In genomic region chr1:233790662-233791371, GRCh38 we compare ENCODE assay signal across 9 cellular contexts.
A peak's percentile ranks its signal among the peaks of the same experiment; 100 is the strongest.
DNase-seq lines count a peak whose midpoint lies in the region; ATAC-seq and TF ChIP-seq lines count a peak whose summit lies in the region.
"Had no signal": no experiment of that assay in that cellular context is flagged by ENCODE, and none has a peak within 500 bp of the region (broad histone marks: within the 10 kb centered on the region; RNA-seq: fewer than 3 reads in every experiment).

No MANE protein-coding gene starts in this region.

- H3K9ac ChIP-seq in Loucy (ENCODE audit: low read depth, low read length, poor library complexity, severe bottlenecking) = no peak overlapping the region
- H3K9ac ChIP-seq: BLaER1 treated with 17β-estradiol and CSF1 and Interleukin-3, amounts not matched to agents 10 nM and 100 nM had no signal

- H3K27ac ChIP-seq in hepatocyte = no peak overlapping the region
- H3K27ac ChIP-seq: BLaER1 treated with 17β-estradiol and CSF1 and Interleukin-3, amounts not matched to agents 10 nM and 100 nM had no signal

- H2AFZ ChIP-seq in Loucy (ENCODE audit: low read length) (no peak overlapping the region), hepatocyte (no peak overlapping the region)

- H3K36me3 ChIP-seq in H7 (replicated peaks; ENCODE audit: control insufficient read depth, insufficient read depth, low read length) (no peaks in the 10 kb centered on the region), Loucy (ENCODE audit: insufficient read depth, low read length) (no peaks in the 10 kb centered on the region), hepatocyte (replicated peaks; ENCODE audit: insufficient read depth, low read depth) (no peaks in the 10 kb centered on the region)
- H3K36me3 ChIP-seq: BLaER1 treated with 17β-estradiol and CSF1 and Interleukin-3, amounts not matched to agents 10 nM and 100 nM had no signal

- no peak overlapping the region for H3K4me3 ChIP-seq in H7 (ENCODE audit: insufficient read depth, low read depth, low read length)
- no peak overlapping the region for H3K4me3 ChIP-seq in Loucy (ENCODE audit: low read length, poor library complexity, severe bottlenecking)
- no peak overlapping the region for H3K4me3 ChIP-seq in hepatocyte
- H3K4me3 ChIP-seq: BLaER1 treated with 17β-estradiol and CSF1 and Interleukin-3, amounts not matched to agents 10 nM and 100 nM had no signal

- H3K9me3 ChIP-seq in Loucy (ENCODE audit: insufficient read depth, low read depth, low read length) (no peaks in the 10 kb centered on the region), hepatocyte (ENCODE audit: low read depth) (no peaks in the 10 kb centered on the region)

- H3K79me2 ChIP-seq in Loucy (ENCODE audit: insufficient read depth, low read length) (no peaks in the 10 kb centered on the region), hepatocyte (no peaks in the 10 kb centered on the region)

- H3K27me3 ChIP-seq in H7 (ENCODE audit: control insufficient read depth, insufficient read depth, low read length) (no peaks in the 10 kb centered on the region), Loucy (ENCODE audit: insufficient read depth, low read length, poor library complexity, severe bottlenecking) (no peaks in the 10 kb centered on the region), hepatocyte (no peaks in the 10 kb centered on the region)
- H3K27me3 ChIP-seq: BLaER1 treated with 17β-estradiol and CSF1 and Interleukin-3, amounts not matched to agents 10 nM and 100 nM had no signal

- H3F3A ChIP-seq in Loucy (ENCODE audit: low read depth) = no peaks in the 10 kb centered on the region

- TF ChIP-seq CTCF in Loucy (conservative IDR thresholded peaks at IDR 0.05; ENCODE audit: low read length) (peak; percentile 98), hepatocyte (IDR thresholded peaks at IDR 0.05; ENCODE audit: poor library complexity) (peak; percentile 89)

- no peaks in the 10 kb centered on the region for H3K4me1 ChIP-seq in Loucy (ENCODE audit: insufficient read depth, low read length, poor library complexity, severe bottlenecking)
- H3K4me1 ChIP-seq in hepatocyte (ENCODE audit: insufficient read depth) = no peaks in the 10 kb centered on the region
- H3K4me1 ChIP-seq: BLaER1 treated with 17β-estradiol and CSF1 and Interleukin-3, amounts not matched to agents 10 nM and 100 nM had no signal

- 53% methylated on average over 8 of the region's 8 CpGs for WGBS in hepatocyte (ENCODE audit: low lambda C conversion rate, missing lambda C conversion rate)

- no peaks in the 10 kb centered on the region for H4K20me1 ChIP-seq in Loucy (ENCODE audit: insufficient read depth, low read length, poor library complexity, severe bottlenecking)
- no peaks in the 10 kb centered on the region for H4K20me1 ChIP-seq in hepatocyte (ENCODE audit: insufficient read depth, poor library complexity, severe bottlenecking)
- H4K20me1 ChIP-seq: BLaER1 treated with 17β-estradiol and CSF1 and Interleukin-3, amounts not matched to agents 10 nM and 100 nM had no signal

- H3K9me2 ChIP-seq in Loucy (replicated peaks; ENCODE audit: low read depth, low read length) = no peaks in the 10 kb centered on the region
- no peaks in the 10 kb centered on the region for H3K9me2 ChIP-seq in hepatocyte (replicated peaks; ENCODE audit: insufficient read depth)

- ATAC-seq in sciatic nerve = peak; percentile 78

- peak; percentile 1 for DNase-seq in NK-92 treated with Interleukin-12 subunit alpha and Interleukin-12 subunit beta, amount 100 ng/mL, for 24 hours (lab: John Stamatoyannopoulos, UW)
- DNase-seq in NK-92 (lab: John Stamatoyannopoulos, UW; ENCODE audit: unreplicated experiment) = no peak
- peak; percentile 25 for DNase-seq in H7
- DNase-seq in RPMI7951 (ENCODE audit: low read depth) = peak; percentile 54
- peak; percentile 75 for DNase-seq in astrocyte of the hippocampus (ENCODE audit: low read depth, low spot score)
- peak; percentile 81 for DNase-seq in hepatocyte (ENCODE audit: low spot score)
- no peak for DNase-seq in sciatic nerve (ENCODE audit: low spot score)

- intact Hi-C loops in sciatic nerve (cut with DNase I) = no loop called here

- no peak overlapping the region for H3K4me2 ChIP-seq in Loucy (ENCODE audit: low read depth, low read length, poor library complexity, severe bottlenecking)
- no peak overlapping the region for H3K4me2 ChIP-seq in hepatocyte
- H3K4me2 ChIP-seq: BLaER1 treated with 17β-estradiol and CSF1 and Interleukin-3, amounts not matched to agents 10 nM and 100 nM had no signal

Comparison
In these comparisons a context has a peak if more than half of its experiments do, and no peak if none do; other contexts are left out.
1. DNase-seq: peak in NK-92 treated with Interleukin-12 subunit alpha and Interleukin-12 subunit beta, amount 100 ng/mL, for 24 hours (single experiment), H7 (single experiment), RPMI7951 (single experiment), astrocyte of the hippocampus (single experiment) and hepatocyte (single experiment); none in NK-92 (single experiment) and sciatic nerve (single experiment).